16 cellular contexts compared by ENCODE assay signal in the genomic region with DNA sequence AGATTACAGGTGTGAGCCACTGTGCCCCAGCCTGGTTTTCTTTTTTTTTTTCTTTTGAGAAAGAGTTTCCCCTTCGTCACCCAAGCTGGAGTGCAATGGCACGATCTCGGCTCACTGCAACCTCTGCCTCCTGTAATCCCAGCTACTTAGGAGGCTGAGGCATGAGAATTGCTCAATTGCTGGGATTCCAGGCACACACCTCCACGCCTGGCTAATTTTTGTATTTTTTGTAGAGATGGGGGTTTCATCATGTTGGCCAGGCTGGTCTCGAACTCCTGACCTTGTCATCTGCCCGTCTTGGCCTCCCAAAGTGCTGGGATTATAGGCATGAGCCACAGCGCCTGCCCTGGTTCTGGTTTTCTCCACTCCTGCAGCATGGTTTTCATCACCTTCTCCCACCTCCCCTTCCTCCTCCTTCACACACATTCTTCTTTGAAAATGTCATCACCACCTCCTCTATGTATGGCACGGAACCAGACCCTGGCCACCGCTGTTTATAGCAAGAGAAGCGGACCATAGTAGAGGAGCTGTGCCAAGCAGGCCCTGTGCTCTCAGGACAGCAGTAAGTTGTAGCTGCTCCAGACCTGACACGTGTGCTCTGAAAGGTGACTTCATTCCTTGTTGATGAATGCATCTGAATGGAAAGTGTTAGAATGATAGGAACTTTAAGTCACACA. TPM values are rescaled to one million over a fixed set of nuclear protein-coding genes. Genes with fewer than 3 reads are reported as not detected.
DNase-seq lines count a peak whose midpoint lies in the region; ATAC-seq, FAIRE-seq and TF ChIP-seq lines count a peak whose summit lies in the region.
"Had no signal": no experiment of that assay in that cellular context is flagged by ENCODE, and none has a peak within 500 bp of the region (broad histone marks: within the 10 kb centered on the region; RNA-seq: fewer than 3 reads in every experiment).

No MANE protein-coding gene starts in this region.

- no peak overlapping the region for H3K9ac ChIP-seq in PC-3 (ENCODE audit: low read length)
- H3K9ac ChIP-seq in HepG2 (ENCODE audit: insufficient read depth, low read depth, low read length) = peak overlapping the region; percentile 77

- H2AFZ ChIP-seq in PC-3 (ENCODE audit: low read length) = no peak overlapping the region
- H2AFZ ChIP-seq in HepG2 (ENCODE audit: low read length) = no peak overlapping the region

- TF ChIP-seq CTCF in AG09319 (IDR thresholded peaks at IDR 0.05; ENCODE audit: low read depth, low read length) = no peak
- no peak for TF ChIP-seq CTCF in PC-3 (conservative IDR thresholded peaks at IDR 0.05; ENCODE audit: low read depth, low read length)
- TF ChIP-seq CTCF in fibroblast of mammary gland (conservative IDR thresholded peaks at IDR 0.05; ENCODE audit: control insufficient read depth, insufficient read depth, low read depth, low read length) = no peak
- no peak for TF ChIP-seq CTCF in HepG2 (CRISPR knock-in tag; IDR thresholded peaks at IDR 0.05)
- no peak for TF ChIP-seq CTCF in GM13976 (IDR thresholded peaks at IDR 0.05; ENCODE audit: borderline replicate concordance, control extremely low read depth, extremely low read depth, insufficient read depth, missing control alignments)
- no peak for TF ChIP-seq CTCF in gastroesophageal sphincter (IDR thresholded peaks at IDR 0.05)

- H3K36me3 ChIP-seq in PC-3 (ENCODE audit: low read depth, low read length) (no peaks in the 10 kb centered on the region), HepG2 (replicated peaks in 1 of 2; ENCODE audit: control insufficient read depth in 1 of 2, insufficient read depth in 2 of 2, low read length in 2 of 2) (no peaks in the 10 kb centered on the region), gastroesophageal sphincter (no peaks in the 10 kb centered on the region)
- H3K36me3 ChIP-seq: tibial artery had no signal

- no peak for FAIRE-seq in HepG2 (lab: Jason Lieb, UNC)

- ATAC-seq in PC-3 (peak; percentile 40), HepG2 (peak; percentile 38), gastroesophageal sphincter (no peak), HG03460 (IDR thresholded peaks at IDR 0.05; ENCODE audit: unreplicated experiment) (no peak)

- 46% methylated on average over 11 of the region's 11 CpGs for WGBS in HepG2 (ENCODE audit: low lambda C conversion rate)
- 38 to 58% methylated on average over 7 to 10 of the region's 11 CpGs for WGBS in gastroesophageal sphincter (ENCODE audit: low coverage in 1 of 2), 2 donors

- POLR2A ChIA-PET in PC-3 (lab: Charles Lee; ENCODE audit: unreplicated experiment) = no interaction called here
- POLR2A ChIA-PET in HepG2 (lab: Yijun Ruan, JAX) = interaction anchor here (0.8 to 27.1 kb wide), 7 partner anchors 4 to 625 kb away, joined by 3 to 854 read pairs (median 10); a partner anchor contains a TSS

- in situ Hi-C loops in HepG2 (cut with HindIII; ENCODE audit: extremely low pct_ligation_motif_present, low pct_unique_long_range_greater_than_20kb) (no loop called here), GM13976 (cut with MboI; ENCODE audit: low sequenced_read_pairs, unreplicated experiment) (no loop called here)

- DNase-seq in AG09319 (ENCODE audit: extremely low read depth, low read depth) = peak; percentile 69
- DNase-seq in PC-3 = peak; percentile 37
- DNase-seq in fibroblast of mammary gland (ENCODE audit: low read depth) = peak; percentile 48
- DNase-seq in HepG2 (ENCODE audit: low spot score) = peak; percentile 68
- DNase-seq in LoVo (ENCODE audit: low spot score) = no peak
- DNase-seq in GM13976 (ENCODE audit: low spot score) = no peak
- DNase-seq: hippocampal formation, KBM-7, NCI-H69, occipital lobe, tibial artery had no signal

- intact Hi-C loops in PC-3 (cut with micrococcal nuclease) = no loop called here
- intact Hi-C loops in HepG2 (cut with micrococcal nuclease; ENCODE audit: unreplicated experiment) = loop anchor here (1.0 to 2.0 kb wide), 2 partner anchors 8 to 15 kb away; a partner anchor contains a TSS

- H3K27ac ChIP-seq in PC-3 (ENCODE audit: low read length) = no peak overlapping the region
- peak overlapping the region; percentile 95 for H3K27ac ChIP-seq in HepG2 (ENCODE audit: extremely low read length, insufficient read depth, low read length)
- H3K27ac ChIP-seq in gastroesophageal sphincter = no peak overlapping the region
- H3K27ac ChIP-seq: tibial artery had no signal

- TF ChIP-seq RAD21 in HepG2 (CRISPR knock-in tag; IDR thresholded peaks at IDR 0.05) = no peak

- H3K4me2 ChIP-seq in PC-3 (ENCODE audit: low read length) (no peak overlapping the region), HepG2 (ENCODE audit: low read depth, low read length) (peak overlapping the region; percentile 88)

- H3K4me1 ChIP-seq in PC-3 (ENCODE audit: insufficient read depth, low read length) (no peaks in the 10 kb centered on the region), HepG2 (ENCODE audit: insufficient read depth, low read length) (peaks cover 96% of the 10 kb centered on the region), gastroesophageal sphincter (no peaks in the 10 kb centered on the region)
- H3K4me1 ChIP-seq: tibial artery had no signal

- no peaks in the 10 kb centered on the region for H3F3A ChIP-seq in PC-3 (ENCODE audit: low read length, unreplicated experiment)

- H3K27me3 ChIP-seq in PC-3 (ENCODE audit: low read length) (no peaks in the 10 kb centered on the region), HepG2 (ENCODE audit: control insufficient read depth in 1 of 2, insufficient read depth in 2 of 2, low read length in 2 of 2) (no peaks in the 10 kb centered on the region), gastroesophageal sphincter (no peaks in the 10 kb centered on the region)
- H3K27me3 ChIP-seq: tibial artery had no signal

- H3K79me2 ChIP-seq in PC-3 (ENCODE audit: low read length) (no peaks in the 10 kb centered on the region), HepG2 (ENCODE audit: insufficient read depth, low read length) (peaks cover 4% of the 10 kb centered on the region)

- H3K4me3 ChIP-seq in PC-3 (ENCODE audit: low read length) (no peak overlapping the region), fibroblast of mammary gland (ENCODE audit: control insufficient read depth, low read depth, low read length) (no peak overlapping the region), HepG2 (replicated peaks in 1 of 3; ENCODE audit: insufficient read depth in 1 of 3, low read depth in 2 of 3, low read length in 3 of 3) (peak overlapping the region in 1 of 3 experiments; percentile 63; a peak in 2 of 6 replicates), gastroesophageal sphincter (no peak overlapping the region)
- H3K4me3 ChIP-seq: tibial artery had no signal

- BruUV-seq in PC-3 (replicated peaks; lab: Mats Ljungman, UMichigan) (no TSS peak), HepG2 (replicated peaks; lab: Mats Ljungman, UMichigan) (no TSS peak)

- CTCF ChIA-PET in PC-3 (lab: Charles Lee) (no interaction called here), HepG2 (lab: Yijun Ruan, JAX; ENCODE audit: low intra/inter-chr PET ratio, low total read pairs) (no interaction called here)

- no peaks in the 10 kb centered on the region for H4K20me1 ChIP-seq in PC-3 (ENCODE audit: low read length)
- H4K20me1 ChIP-seq in HepG2 (ENCODE audit: insufficient read depth, low read length) = no peaks in the 10 kb centered on the region

- no peaks in the 10 kb centered on the region for H3K9me3 ChIP-seq in PC-3 (ENCODE audit: low read length)
- no peaks in the 10 kb centered on the region for H3K9me3 ChIP-seq in HepG2 (ENCODE audit: low read length)
- no peaks in the 10 kb centered on the region for H3K9me3 ChIP-seq in gastroesophageal sphincter
- H3K9me3 ChIP-seq: tibial artery had no signal

- H3K9me2 ChIP-seq in PC-3 (replicated peaks; ENCODE audit: low read length) = no peaks in the 10 kb centered on the region

- TF ChIP-seq EP300 in HepG2 (IDR thresholded peaks at IDR 0.05; ENCODE audit: low read depth in 2 of 2, low read length in 2 of 2) = no peak
- no peak for TF ChIP-seq EP300 in HepG2 (CRISPR knock-in tag; IDR thresholded peaks at IDR 0.05; ENCODE audit: borderline replicate concordance)
- TF ChIP-seq EP300 in gastroesophageal sphincter (IDR thresholded peaks at IDR 0.05) = no peak

- TF ChIP-seq POLR2A in HepG2 (IDR thresholded peaks at IDR 0.05; ENCODE audit: insufficient read depth in 1 of 2, low read depth in 2 of 2, low read length in 2 of 2) (no peak), gastroesophageal sphincter (IDR thresholded peaks at IDR 0.05) (no peak)

RNA-seq across cellular contexts. Expression of a gene that starts 14.6 kb away (rescaled TPM):
- total RNA-seq in PC-3 (2014; rRNA removed) (not detected in 2 replicates), HepG2 (2016; rRNA removed; fragmentation: Illumina TruSeq; extraction: Trizol) (916 and 2,043 TPM in 2 replicates), gastroesophageal sphincter (not detected)
- 471 and 481 TPM in 2 replicates for total RNA-seq in HepG2 (2016; cell fraction: cytosol; rRNA removed; fragmentation: Illumina TruSeq; extraction: Trizol; ENCODE audit: low read depth)
- 804 and 2,090 TPM in 2 replicates for total RNA-seq in HepG2 (2016; cell fraction: insoluble cytoplasmic fraction; rRNA removed; fragmentation: Illumina TruSeq; extraction: Trizol)
- total RNA-seq in HepG2 (2016; cell fraction: membrane; rRNA removed; fragmentation: Illumina TruSeq; extraction: Trizol) = 901 and 919 TPM in 2 replicates
- 1,485 and 1,705 TPM in 2 replicates for total RNA-seq in HepG2 (2016; cell fraction: nucleus; rRNA removed; fragmentation: Illumina TruSeq; extraction: Trizol)
- polyA plus RNA-seq in HepG2 (2011; rRNA removed) = 19,152 and 25,909 TPM in 2 replicates
- 20,098 and 20,625 TPM in 2 replicates for polyA plus RNA-seq in HepG2 (2011; cell fraction: cytosol; rRNA removed)
- polyA plus RNA-seq in HepG2 (2011; cell fraction: nucleus; rRNA removed) = 9,439 and 11,951 TPM in 2 replicates
- polyA plus RNA-seq in HepG2 (2012) = 11,866 and 12,118 TPM in 2 replicates
- 786 and 806 TPM in 2 replicates for polyA plus RNA-seq in HepG2 (2016; cell fraction: cytosol; fragmentation: Illumina TruSeq; extraction: Trizol; ENCODE audit: low read depth)
- 1,066 and 1,282 TPM in 2 replicates for polyA plus RNA-seq in HepG2 (2016; cell fraction: insoluble cytoplasmic fraction; fragmentation: Illumina TruSeq; extraction: Trizol; ENCODE audit: low read depth)
- polyA plus RNA-seq in HepG2 (2016; cell fraction: membrane; fragmentation: Illumina TruSeq; extraction: Trizol; ENCODE audit: low read depth) = 1,111 and 1,147 TPM in 2 replicates
- polyA plus RNA-seq in HepG2 (2016; cell fraction: nucleus; fragmentation: Illumina TruSeq; extraction: Trizol; ENCODE audit: insufficient read depth, low read depth) = 3,176 and 3,280 TPM in 2 replicates
- polyA minus RNA-seq in HepG2 (2011; rRNA and poly(A)+ RNA removed; ENCODE audit: low replicate concordance) = 2.8 and 6,182 TPM in 2 replicates
- polyA minus RNA-seq in HepG2 (2011; cell fraction: cytosol; rRNA and poly(A)+ RNA removed) = 4,116 and 5,679 TPM in 2 replicates
- polyA minus RNA-seq in HepG2 (2011; cell fraction: nucleus; rRNA and poly(A)+ RNA removed) = 1,476 and 2,466 TPM in 2 replicates
- total RNA-seq: RPMI7951 had no signal
- polyA plus RNA-seq: AG04450 had no signal

RNA-seq across cellular contexts. Expression of a gene that starts 27.7 kb away (rescaled TPM):
- total RNA-seq in PC-3 (2014; rRNA removed) (117 and 120 TPM in 2 replicates), HepG2 (2016; rRNA removed; fragmentation: Illumina TruSeq; extraction: Trizol) (62.5 and 132 TPM in 2 replicates), gastroesophageal sphincter (10 to 100 TPM; 19.5 to 40.0 (median 33.5) TPM)
- total RNA-seq in HepG2 (2016; cell fraction: cytosol; rRNA removed; fragmentation: Illumina TruSeq; extraction: Trizol; ENCODE audit: low read depth) = 16.0 and 17.0 TPM in 2 replicates
- 62.4 and 136 TPM in 2 replicates for total RNA-seq in HepG2 (2016; cell fraction: insoluble cytoplasmic fraction; rRNA removed; fragmentation: Illumina TruSeq; extraction: Trizol)
- total RNA-seq in HepG2 (2016; cell fraction: membrane; rRNA removed; fragmentation: Illumina TruSeq; extraction: Trizol) = 36.7 and 36.8 TPM in 2 replicates
- total RNA-seq in HepG2 (2016; cell fraction: nucleus; rRNA removed; fragmentation: Illumina TruSeq; extraction: Trizol) = 128 and 148 TPM in 2 replicates
- polyA plus RNA-seq in HepG2 (2011; rRNA removed) = 33.1 and 41.0 TPM in 2 replicates
- 21.9 and 29.6 TPM in 2 replicates for polyA plus RNA-seq in HepG2 (2011; cell fraction: cytosol; rRNA removed)
- polyA plus RNA-seq in HepG2 (2011; cell fraction: nucleus; rRNA removed) = 28.9 and 34.3 TPM in 2 replicates
- 54.2 and 72.4 TPM in 2 replicates for polyA plus RNA-seq in HepG2 (2012)
- 20.0 and 22.7 TPM in 2 replicates for polyA plus RNA-seq in HepG2 (2016; cell fraction: cytosol; fragmentation: Illumina TruSeq; extraction: Trizol; ENCODE audit: low read depth)
- polyA plus RNA-seq in HepG2 (2016; cell fraction: insoluble cytoplasmic fraction; fragmentation: Illumina TruSeq; extraction: Trizol; ENCODE audit: low read depth) = 73.0 and 88.8 TPM in 2 replicates
- polyA plus RNA-seq in HepG2 (2016; cell fraction: membrane; fragmentation: Illumina TruSeq; extraction: Trizol; ENCODE audit: low read depth) = 31.8 and 33.0 TPM in 2 replicates
- 235 and 255 TPM in 2 replicates for polyA plus RNA-seq in HepG2 (2016; cell fraction: nucleus; fragmentation: Illumina TruSeq; extraction: Trizol; ENCODE audit: insufficient read depth, low read depth)
- 9.2 and 16.4 TPM in 2 replicates for polyA minus RNA-seq in HepG2 (2011; rRNA and poly(A)+ RNA removed; ENCODE audit: low replicate concordance)
- 17.8 and 20.4 TPM in 2 replicates for polyA minus RNA-seq in HepG2 (2011; cell fraction: cytosol; rRNA and poly(A)+ RNA removed)
- polyA minus RNA-seq in HepG2 (2011; cell fraction: nucleus; rRNA and poly(A)+ RNA removed) = 68.4 and 76.3 TPM in 2 replicates

RNA-seq across cellular contexts. Expression of a gene that starts 31.1 kb away (rescaled TPM):
- total RNA-seq in PC-3 (2014; rRNA removed) (16.6 and 17.0 TPM in 2 replicates), HepG2 (2016; rRNA removed; fragmentation: Illumina TruSeq; extraction: Trizol) (16.2 and 20.1 TPM in 2 replicates), gastroesophageal sphincter (10 to 100 TPM in 3 of 4 donors, 1 to 10 TPM in 1; 8.8 to 14.2 (median 12.0) TPM)
- total RNA-seq in HepG2 (2016; cell fraction: cytosol; rRNA removed; fragmentation: Illumina TruSeq; extraction: Trizol; ENCODE audit: low read depth) = 5.6 and 6.3 TPM in 2 replicates
- total RNA-seq in HepG2 (2016; cell fraction: insoluble cytoplasmic fraction; rRNA removed; fragmentation: Illumina TruSeq; extraction: Trizol) = 17.3 and 19.5 TPM in 2 replicates
- 15.5 and 15.8 TPM in 2 replicates for total RNA-seq in HepG2 (2016; cell fraction: membrane; rRNA removed; fragmentation: Illumina TruSeq; extraction: Trizol)
- 10.6 and 13.8 TPM in 2 replicates for total RNA-seq in HepG2 (2016; cell fraction: nucleus; rRNA removed; fragmentation: Illumina TruSeq; extraction: Trizol)
- 12.4 and 13.6 TPM in 2 replicates for polyA plus RNA-seq in HepG2 (2011; rRNA removed)
- polyA plus RNA-seq in HepG2 (2011; cell fraction: cytosol; rRNA removed) = 6.6 and 9.6 TPM in 2 replicates
- polyA plus RNA-seq in HepG2 (2011; cell fraction: nucleus; rRNA removed) = 12.0 and 13.1 TPM in 2 replicates
- 6.3 and 7.2 TPM in 2 replicates for polyA plus RNA-seq in HepG2 (2012)
- polyA plus RNA-seq in HepG2 (2016; cell fraction: cytosol; fragmentation: Illumina TruSeq; extraction: Trizol; ENCODE audit: low read depth) = 2.0 and 3.3 TPM in 2 replicates
- polyA plus RNA-seq in HepG2 (2016; cell fraction: insoluble cytoplasmic fraction; fragmentation: Illumina TruSeq; extraction: Trizol; ENCODE audit: low read depth) = 12.1 and 12.3 TPM in 2 replicates
- polyA plus RNA-seq in HepG2 (2016; cell fraction: membrane; fragmentation: Illumina TruSeq; extraction: Trizol; ENCODE audit: low read depth) = 6.4 and 8.6 TPM in 2 replicates
- polyA plus RNA-seq in HepG2 (2016; cell fraction: nucleus; fragmentation: Illumina TruSeq; extraction: Trizol; ENCODE audit: insufficient read depth, low read depth) = 12.3 and 15.4 TPM in 2 replicates
- polyA minus RNA-seq in HepG2 (2011; rRNA and poly(A)+ RNA removed; ENCODE audit: low replicate concordance) = 15.4 and 28.0 TPM in 2 replicates
- 6.2 and 6.9 TPM in 2 replicates for polyA minus RNA-seq in HepG2 (2011; cell fraction: cytosol; rRNA and poly(A)+ RNA removed)
- polyA minus RNA-seq in HepG2 (2011; cell fraction: nucleus; rRNA and poly(A)+ RNA removed) = 30.6 and 34.4 TPM in 2 replicates

RNA-seq across cellular contexts. Expression of a gene that starts 42.0 kb away (rescaled TPM):
- not detected in 2 replicates for total RNA-seq in PC-3 (2014; rRNA removed)
- 1.3 and 2.1 TPM in 2 replicates for total RNA-seq in HepG2 (2016; rRNA removed; fragmentation: Illumina TruSeq; extraction: Trizol)
- total RNA-seq in HepG2 (2016; cell fraction: cytosol; rRNA removed; fragmentation: Illumina TruSeq; extraction: Trizol; ENCODE audit: low read depth) = 0.18 and 0.20 TPM in 2 replicates
- 0.98 and 1.9 TPM in 2 replicates for total RNA-seq in HepG2 (2016; cell fraction: insoluble cytoplasmic fraction; rRNA removed; fragmentation: Illumina TruSeq; extraction: Trizol)
- 0.69 and 0.74 TPM in 2 replicates for total RNA-seq in HepG2 (2016; cell fraction: membrane; rRNA removed; fragmentation: Illumina TruSeq; extraction: Trizol)
- total RNA-seq in HepG2 (2016; cell fraction: nucleus; rRNA removed; fragmentation: Illumina TruSeq; extraction: Trizol) = 2.6 and 3.1 TPM in 2 replicates
- polyA plus RNA-seq in HepG2 (2011; rRNA removed) = 3.1 and 4.4 TPM in 2 replicates
- 1.9 and 2.3 TPM in 2 replicates for polyA plus RNA-seq in HepG2 (2011; cell fraction: cytosol; rRNA removed)
- 4.9 and 6.3 TPM in 2 replicates for polyA plus RNA-seq in HepG2 (2011; cell fraction: nucleus; rRNA removed)
- polyA plus RNA-seq in HepG2 (2012) = 3.8 and 4.3 TPM in 2 replicates
- polyA plus RNA-seq in HepG2 (2016; cell fraction: cytosol; fragmentation: Illumina TruSeq; extraction: Trizol; ENCODE audit: low read depth) = 0.59 and 0.63 TPM in 2 replicates
- polyA plus RNA-seq in HepG2 (2016; cell fraction: insoluble cytoplasmic fraction; fragmentation: Illumina TruSeq; extraction: Trizol; ENCODE audit: low read depth) = 1.4 and 1.7 TPM in 2 replicates
- 1.0 and 1.1 TPM in 2 replicates for polyA plus RNA-seq in HepG2 (2016; cell fraction: membrane; fragmentation: Illumina TruSeq; extraction: Trizol; ENCODE audit: low read depth)
- 5.6 and 6.6 TPM in 2 replicates for polyA plus RNA-seq in HepG2 (2016; cell fraction: nucleus; fragmentation: Illumina TruSeq; extraction: Trizol; ENCODE audit: insufficient read depth, low read depth)
- polyA minus RNA-seq in HepG2 (2011; rRNA and poly(A)+ RNA removed; ENCODE audit: low replicate concordance) = 0.28 and 1.4 TPM in 2 replicates
- polyA minus RNA-seq in HepG2 (2011; cell fraction: cytosol; rRNA and poly(A)+ RNA removed) = 0.53 and 0.59 TPM in 2 replicates
- 1.6 and 2.6 TPM in 2 replicates for polyA minus RNA-seq in HepG2 (2011; cell fraction: nucleus; rRNA and poly(A)+ RNA removed)
- not detected for total RNA-seq in gastroesophageal sphincter
- total RNA-seq: activated T-helper 1 cell treated with anti-CD3 and anti-CD28 coated beads, Interleukin-12 subunit alpha, Interleukin-12 subunit beta, Interleukin-2, Interleukin-4 antibody, amounts not matched to agents 30 ng/mL and 10 ng/mL and 1 ng/mL, durations not matched to agents 14 hours and 24 hours and 36 hours; occipital lobe; RPMI7951 had no signal
- polyA plus RNA-seq: AG04450 had no signal

RNA-seq across cellular contexts. Expression of a gene that starts 54.1 kb away (rescaled TPM):
- total RNA-seq in PC-3 (2014; rRNA removed) (3.4 and 4.4 TPM in 2 replicates), HepG2 (2016; rRNA removed; fragmentation: Illumina TruSeq; extraction: Trizol) (0.22 and 2.1 TPM in 2 replicates), gastroesophageal sphincter (1 to 10 TPM in 2 of 4 donors, under 1 TPM in 1, not detected in 1; 0.39 to 3.1 (median 3.1) TPM)
- total RNA-seq in HepG2 (2016; cell fraction: cytosol; rRNA removed; fragmentation: Illumina TruSeq; extraction: Trizol; ENCODE audit: low read depth) = 0.81 and 1.1 TPM in 2 replicates
- 0.39 and 2.1 TPM in 2 replicates for total RNA-seq in HepG2 (2016; cell fraction: insoluble cytoplasmic fraction; rRNA removed; fragmentation: Illumina TruSeq; extraction: Trizol)
- 0.37 and 0.79 TPM in 2 replicates for total RNA-seq in HepG2 (2016; cell fraction: membrane; rRNA removed; fragmentation: Illumina TruSeq; extraction: Trizol)
- total RNA-seq in HepG2 (2016; cell fraction: nucleus; rRNA removed; fragmentation: Illumina TruSeq; extraction: Trizol) = 7.0 and 9.7 TPM in 2 replicates
- 6.7 TPM in 2 replicates for polyA plus RNA-seq in HepG2 (2011; rRNA removed)
- polyA plus RNA-seq in HepG2 (2011; cell fraction: cytosol; rRNA removed) = 0.53 and 0.68 TPM in 2 replicates
- polyA plus RNA-seq in HepG2 (2011; cell fraction: nucleus; rRNA removed) = 18.0 and 20.5 TPM in 2 replicates
- 2.2 and 2.5 TPM in 2 replicates for polyA plus RNA-seq in HepG2 (2012)
- 0.19 and 0.44 TPM in 2 replicates for polyA plus RNA-seq in HepG2 (2016; cell fraction: cytosol; fragmentation: Illumina TruSeq; extraction: Trizol; ENCODE audit: low read depth)
- 0.15 and 0.48 TPM in 2 replicates for polyA plus RNA-seq in HepG2 (2016; cell fraction: insoluble cytoplasmic fraction; fragmentation: Illumina TruSeq; extraction: Trizol; ENCODE audit: low read depth)
- polyA plus RNA-seq in HepG2 (2016; cell fraction: membrane; fragmentation: Illumina TruSeq; extraction: Trizol; ENCODE audit: low read depth) = 0.21 TPM in 1 of 2 replicates, not detected in the other
- polyA plus RNA-seq in HepG2 (2016; cell fraction: nucleus; fragmentation: Illumina TruSeq; extraction: Trizol; ENCODE audit: insufficient read depth, low read depth) = 10.6 and 15.6 TPM in 2 replicates
- 2.0 and 3.4 TPM in 2 replicates for polyA minus RNA-seq in HepG2 (2011; rRNA and poly(A)+ RNA removed; ENCODE audit: low replicate concordance)
- 0.53 TPM in 1 of 2 replicates, not detected in the other for polyA minus RNA-seq in HepG2 (2011; cell fraction: cytosol; rRNA and poly(A)+ RNA removed)
- polyA minus RNA-seq in HepG2 (2011; cell fraction: nucleus; rRNA and poly(A)+ RNA removed) = 14.2 and 17.4 TPM in 2 replicates

Comparison
In these comparisons a context has a peak if more than half of its experiments do, and no peak if none do; other contexts are left out.
1. DNase-seq: peak in AG09319 (single experiment), PC-3 (single experiment), fibroblast of mammary gland (single experiment) and HepG2 (single experiment); none in LoVo (single experiment) and GM13976 (single experiment).
2. ATAC-seq: peak in PC-3 (single experiment) and HepG2 (single experiment); none in gastroesophageal sphincter (single experiment) and HG03460 (single experiment).
3. RNA of a gene that starts 14.6 kb away (total RNA-seq): 471 to 2,090 TPM in HepG2; not detected in PC-3 and not detected in gastroesophageal sphincter; every median in the first group is over 100 times any median in the second.